In genomic region chr14:96098999-96099335, GRCh38 we compare ENCODE assay signal across 15 cellular contexts. TPM values are rescaled to one million over a fixed set of nuclear protein-coding genes. Genes with fewer than 3 reads are reported as not detected.
DNase-seq lines count a peak whose midpoint lies in the region; ATAC-seq and TF ChIP-seq lines count a peak whose summit lies in the region.
"Had no signal": no experiment of that assay in that cellular context is flagged by ENCODE, and none has a peak within 500 bp of the region (broad histone marks: within the 10 kb centered on the region; RNA-seq: fewer than 3 reads in every experiment).

No MANE protein-coding gene starts in this region.

- TF ChIP-seq CTCF in AG04450 (IDR thresholded peaks at IDR 0.05; ENCODE audit: low read depth, low read length) (no peak), Panc1 (IDR thresholded peaks at IDR 0.05) (peak; percentile 20; the same call in 1 of the 2 replicates), coronary artery (IDR thresholded peaks at IDR 0.05) (no peak), left lung (IDR thresholded peaks at IDR 0.05) (no peak), hepatocyte (IDR thresholded peaks at IDR 0.05; ENCODE audit: poor library complexity) (no peak), ascending aorta (IDR thresholded peaks at IDR 0.05) (no peak)

- H3K9me2 ChIP-seq in hepatocyte (replicated peaks; ENCODE audit: insufficient read depth): no peaks in the 10 kb centered on the region

- peaks cover 12% of the 10 kb centered on the region for H3K4me1 ChIP-seq in Panc1 (ENCODE audit: control insufficient read depth, insufficient read depth, low read length)
- peaks cover 0 to 9% of the 10 kb centered on the region in 2 donors for H3K4me1 ChIP-seq in left lung
- H3K4me1 ChIP-seq in hepatocyte (ENCODE audit: insufficient read depth): peaks cover 25% of the 10 kb centered on the region
- H3K4me1 ChIP-seq in ascending aorta: no peaks in the 10 kb centered on the region
- H3K4me1 ChIP-seq: HAP-1 had no signal

- CTCF ChIA-PET in AG04450 (lab: Charles Lee) (interaction anchor here (0.6 to 3.9 kb wide), 50 partner anchors 9 to 575 kb away, joined by 3 to 154 read pairs (median 4); partner anchors contain the start of genes AK7, BDKRB1 and C14orf132), HEK293T (lab: Yijun Ruan, JAX) (interaction anchor here (0.7 to 2.0 kb wide), 8 partner anchors 96 to 539 kb away, joined by 3 to 13 read pairs (median 4); no protein-coding TSS in a partner anchor), Panc1 (lab: Charles Lee) (interaction anchor here (0.9 to 1.7 kb wide), 3 partner anchors 87 to 100 kb away, joined by 3 to 11 read pairs (median 6); no protein-coding TSS in a partner anchor)

- DNase-seq in AG04450 (ENCODE audit: low read depth, low spot score) (no peak), HEK293T (ENCODE audit: extremely low spot score) (no peak), Panc1 (ENCODE audit: low read depth, low spot score) (no peak), coronary artery (ENCODE audit: low spot score) (peak; percentile 38), left lung (no peak), hepatocyte (ENCODE audit: low spot score) (no peak), NCI-H146 treated with DMSO at 0.1 percent for 48 hours (lab: John Stamatoyannopoulos, UW; ENCODE audit: unreplicated experiment) (no peak), ascending aorta (ENCODE audit: low spot score in 2 of 2) (no peak)
- DNase-seq: NK-92 treated with Interleukin-12 subunit alpha and Interleukin-12 subunit beta, amount 100 ng/mL, for 24 hours had no signal

- H3K4me2 ChIP-seq in hepatocyte: no peak overlapping the region

- no peaks in the 10 kb centered on the region for H3K79me2 ChIP-seq in hepatocyte

- intact Hi-C loops in Panc1 (cut with micrococcal nuclease; ENCODE audit: unreplicated experiment): loop anchor here (5.0 kb wide), 1 partner anchor 102 kb away; no protein-coding TSS in a partner anchor
- intact Hi-C loops in left lung (cut with DNase I): loop anchor here (5.0 to 10.0 kb wide), 3 partner anchors 74 to 176 kb away; no protein-coding TSS in a partner anchor
- intact Hi-C loops in ascending aorta (cut with DNase I): loop anchor here (1.0 to 10.0 kb wide), 3 partner anchors 62 to 534 kb away; partner anchors contain the start of gene C14orf132

- H4K20me1 ChIP-seq in hepatocyte (ENCODE audit: insufficient read depth, poor library complexity, severe bottlenecking): no peaks in the 10 kb centered on the region

- H2AFZ ChIP-seq in hepatocyte: no peak overlapping the region
- H2AFZ ChIP-seq: GM23248 had no signal

- H3K4me3 ChIP-seq in AG04450 (ENCODE audit: low read depth, low read length) (no peak overlapping the region), Panc1 (ENCODE audit: low read depth in 2 of 2, low read length in 2 of 2) (no peak overlapping the region), coronary artery (no peak overlapping the region), left lung (no peak overlapping the region), hepatocyte (no peak overlapping the region), ascending aorta (no peak overlapping the region)
- H3K4me3 ChIP-seq: GM23248, HAP-1, MG63, SJSA1 had no signal

- H3K27me3 ChIP-seq in AG04450 (ENCODE audit: control insufficient read depth, insufficient read depth, low read length) (no peaks in the 10 kb centered on the region), Panc1 (ENCODE audit: control insufficient read depth, insufficient read depth, low read length) (no peaks in the 10 kb centered on the region), left lung (no peaks in the 10 kb centered on the region), hepatocyte (no peaks in the 10 kb centered on the region), ascending aorta (no peaks in the 10 kb centered on the region)
- H3K27me3 ChIP-seq: BE2C, MG63, SJSA1 had no signal

- POLR2A ChIA-PET in AG04450 (lab: Yijun Ruan, JAX): interaction anchor here (1.4 kb wide), 1 partner anchor 101 kb away, joined by 4 read pairs; no protein-coding TSS in a partner anchor
- POLR2A ChIA-PET in HEK293T (lab: Yijun Ruan, JAX): no interaction called here
- POLR2A ChIA-PET in Panc1 (lab: Charles Lee): interaction anchor here (0.6 kb wide), 1 partner anchor 850 kb away, joined by 3 read pairs; no protein-coding TSS in a partner anchor

- ATAC-seq in Panc1 (no peak), left lung (no peak)
- ATAC-seq: Right ventricle myocardium inferior had no signal

- in situ Hi-C loops in Panc1 (cut with HindIII; ENCODE audit: low pct_unique_long_range_greater_than_20kb, low sequenced_read_pairs): no loop called here

- no peaks in the 10 kb centered on the region for H3K36me3 ChIP-seq in Panc1 (ENCODE audit: control insufficient read depth, insufficient read depth, low read length)
- no peaks in the 10 kb centered on the region for H3K36me3 ChIP-seq in left lung
- H3K36me3 ChIP-seq in hepatocyte (replicated peaks; ENCODE audit: insufficient read depth, low read depth): no peaks in the 10 kb centered on the region
- H3K36me3 ChIP-seq in ascending aorta: no peaks in the 10 kb centered on the region
- H3K36me3 ChIP-seq: BE2C, HAP-1, MG63, SJSA1 had no signal

- BruUV-seq in Panc1 (replicated peaks; lab: Mats Ljungman, UMichigan): no TSS peak

- H3K9me3 ChIP-seq in AG04450 (ENCODE audit: control insufficient read depth, insufficient read depth, low read length) (peaks cover 1% of the 10 kb centered on the region), Panc1 (ENCODE audit: control insufficient read depth, insufficient read depth, low read depth, low read length) (no peaks in the 10 kb centered on the region), left lung (no peaks in the 10 kb centered on the region), hepatocyte (ENCODE audit: low read depth) (no peaks in the 10 kb centered on the region), ascending aorta (no peaks in the 10 kb centered on the region)
- H3K9me3 ChIP-seq: HAP-1, MG63 had no signal

- H3K27ac ChIP-seq in AG04450 (ENCODE audit: low read depth, low read length) (peak overlapping the region; percentile 39), Panc1 (ENCODE audit: low read length) (no peak overlapping the region), coronary artery (no peak overlapping the region), left lung (no peak overlapping the region), hepatocyte (no peak overlapping the region), ascending aorta (no peak overlapping the region)
- H3K27ac ChIP-seq: GM23248, SJSA1 had no signal

TF ChIP-seq in HEK293T, 16 proteins besides CTCF, POLR2A, EP300 and RAD21:
- 0 out of 2 replicates have a peak, but pooled peaks have one; percentile 5 for TF ChIP-seq PKNOX1 (IDR thresholded peaks at IDR 0.05)
- TF ChIP-seq NFRKB (IDR thresholded peaks at IDR 0.05): no peak

RNA-seq across cellular contexts. Expression of gene C14orf132, which starts 59.8 kb away (rescaled TPM):
- polyA plus RNA-seq in AG04450 (2011; rRNA removed): 42.0 and 47.7 TPM in 2 replicates
- 37.8 and 41.0 TPM in 2 replicates for polyA minus RNA-seq in AG04450 (2011; rRNA and poly(A)+ RNA removed)
- total RNA-seq in Panc1 (2021; ENCODE audit: unreplicated experiment): 23.0 TPM
- polyA plus RNA-seq in Panc1 (2012; ENCODE audit: insufficient read length): 10.8 TPM
- total RNA-seq in left lung: 10 to 100 TPM; 23.2 to 87.8 TPM
- total RNA-seq in hepatocyte: 16.3 and 17.0 TPM in 2 replicates
- 19.3 and 26.5 TPM in 2 replicates for polyA plus RNA-seq in hepatocyte
- total RNA-seq in ascending aorta: 23.9 TPM
